Comparison of ENCODE assay signal across 1 cellular context in genomic region chr2:68255736-68256450, GRCh38.
TF ChIP-seq lines count a peak whose summit lies in the region.

No MANE protein-coding gene starts in this region.

TF ChIP-seq in SK-N-SH treated with all-trans-retinoic acid at 6 μM for 48 hours, 23 proteins besides CTCF, POLR2A, EP300 and RAD21:
- TF ChIP-seq PATZ1 (CRISPR knock-in tag; IDR thresholded peaks at IDR 0.05; ENCODE audit: borderline replicate concordance) (no peak), ESRRG (CRISPR knock-in tag; IDR thresholded peaks at IDR 0.05) (no peak), GLIS3 (CRISPR knock-in tag; IDR thresholded peaks at IDR 0.05) (no peak), ZNF8 (CRISPR knock-in tag; IDR thresholded peaks at IDR 0.05) (no peak), CREB5 (CRISPR knock-in tag; IDR thresholded peaks at IDR 0.05; ENCODE audit: low read depth) (no peak), OSR1 (CRISPR knock-in tag; IDR thresholded peaks at IDR 0.05) (no peak), TOX (CRISPR knock-in tag; IDR thresholded peaks at IDR 0.05; ENCODE audit: borderline replicate concordance) (no peak), ZC3H10 (CRISPR knock-in tag; IDR thresholded peaks at IDR 0.05) (no peak), CSRNP3 (CRISPR knock-in tag; IDR thresholded peaks at IDR 0.05) (no peak), ZNF565 (CRISPR knock-in tag; conservative IDR thresholded peaks at IDR 0.05; ENCODE audit: low read depth) (no peak), ARNTL (CRISPR knock-in tag; IDR thresholded peaks at IDR 0.05; ENCODE audit: borderline replicate concordance, low read depth) (no peak), CSDC2 (CRISPR knock-in tag; IDR thresholded peaks at IDR 0.05) (no peak), ZFP30 (CRISPR knock-in tag; IDR thresholded peaks at IDR 0.05) (no peak), ISL1 (CRISPR knock-in tag; IDR thresholded peaks at IDR 0.05) (no peak), ZNF70 (CRISPR knock-in tag; IDR thresholded peaks at IDR 0.05) (no peak)
